Comparison of ENCODE assay signal across 21 cellular contexts in genomic region chr21:38784458-38785266, GRCh38. TPM values are rescaled to one million over a fixed set of nuclear protein-coding genes. Genes with fewer than 3 reads are reported as not detected.
DNase-seq lines count a peak whose midpoint lies in the region; ATAC-seq, FAIRE-seq and TF ChIP-seq lines count a peak whose summit lies in the region.
"Had no signal": no experiment of that assay in that cellular context is flagged by ENCODE, and none has a peak within 500 bp of the region (broad histone marks: within the 10 kb centered on the region; RNA-seq: fewer than 3 reads in every experiment).

No MANE protein-coding gene starts in this region.

- H3K9me3 ChIP-seq in Panc1 (ENCODE audit: control insufficient read depth, insufficient read depth, low read depth, low read length) (peaks cover 19% of the 10 kb centered on the region; the same call in 1 of the 2 replicates), hepatocyte (ENCODE audit: low read depth) (no peaks in the 10 kb centered on the region)

- WGBS in hepatocyte (ENCODE audit: low lambda C conversion rate, missing lambda C conversion rate): 72% methylated on average over 7 of the region's 7 CpGs

- CTCF ChIA-PET in Panc1 (lab: Charles Lee): no interaction called here

- no peaks in the 10 kb centered on the region for H3K79me2 ChIP-seq in hepatocyte

- no peak for TF ChIP-seq CTCF in Panc1 (IDR thresholded peaks at IDR 0.05)
- no peak for TF ChIP-seq CTCF in hepatocyte (IDR thresholded peaks at IDR 0.05; ENCODE audit: poor library complexity)
- TF ChIP-seq CTCF in progenitor cell of endocrine pancreas (IDR thresholded peaks at IDR 0.05; ENCODE audit: unreplicated experiment): no peak

- H3K36me3 Mint-ChIP-seq in progenitor cell of endocrine pancreas (ENCODE audit: insufficient read depth): peaks cover 10% of the 10 kb centered on the region

- H3K4me3 Mint-ChIP-seq in progenitor cell of endocrine pancreas (ENCODE audit: low read depth): no peak overlapping the region
- H3K4me3 Mint-ChIP-seq: B cell, CD14-positive monocyte had no signal

- no peak for FAIRE-seq in frontal cortex (lab: Jason Lieb, UNC)
- FAIRE-seq: GM12878, RCC 7860 had no signal

- no peak overlapping the region for H2AFZ ChIP-seq in hepatocyte

- H3K27ac Mint-ChIP-seq in progenitor cell of endocrine pancreas: peak overlapping the region; percentile 86
- H3K27ac Mint-ChIP-seq: B cell, IgD-negative memory B cell had no signal

- H3K27me3 ChIP-seq in Panc1 (ENCODE audit: control insufficient read depth, insufficient read depth, low read length) (no peaks in the 10 kb centered on the region), hepatocyte (no peaks in the 10 kb centered on the region)

- ATAC-seq in Panc1 (no peak), GM21576 (IDR thresholded peaks at IDR 0.05; ENCODE audit: unreplicated experiment) (no peak)
- ATAC-seq: GM12878 had no signal

- H3K4me2 ChIP-seq in hepatocyte: no peak overlapping the region

- peaks cover 17% of the 10 kb centered on the region for H3K9me3 Mint-ChIP-seq in progenitor cell of endocrine pancreas (ENCODE audit: low read depth)

- H3K4me1 ChIP-seq in Panc1 (ENCODE audit: control insufficient read depth, insufficient read depth, low read length) (peaks cover 31% of the 10 kb centered on the region), hepatocyte (ENCODE audit: insufficient read depth) (peaks cover 22% of the 10 kb centered on the region)

- in situ Hi-C loops in Panc1 (cut with HindIII; ENCODE audit: low pct_unique_long_range_greater_than_20kb, low sequenced_read_pairs): no loop called here

- no peaks in the 10 kb centered on the region for H3K9me2 ChIP-seq in hepatocyte (replicated peaks; ENCODE audit: insufficient read depth)

- H3K27me3 Mint-ChIP-seq in progenitor cell of endocrine pancreas: no peaks in the 10 kb centered on the region

- POLR2A ChIA-PET in Panc1 (lab: Charles Lee): interaction anchor here (0.6 kb wide), 1 partner anchor 18 kb away, joined by 3 read pairs; no protein-coding TSS in a partner anchor

- H3K4me3 ChIP-seq in Panc1 (ENCODE audit: low read depth in 2 of 2, low read length in 2 of 2): no peak overlapping the region
- no peak overlapping the region for H3K4me3 ChIP-seq in hepatocyte
- H3K4me3 ChIP-seq: GM12878 had no signal

- DNase-seq in DMS53 (lab: John Stamatoyannopoulos, UW): peak; percentile 15
- DNase-seq in DMS53 treated with DMSO at 0.1 percent for 48 hours (lab: John Stamatoyannopoulos, UW; ENCODE audit: unreplicated experiment): no peak
- DNase-seq in Panc1 (ENCODE audit: low read depth, low spot score): no peak
- no peak for DNase-seq in hepatocyte (ENCODE audit: low spot score)
- no peak for DNase-seq in progenitor cell of endocrine pancreas (ENCODE audit: low spot score, unreplicated experiment)
- DNase-seq in stimulated activated CD4-positive, alpha-beta T cell treated with anti-CD3 and anti-CD28 coated beads, Interleukin-2, amount 100 ng/mL, for 24 hours: no peak
- no peak for DNase-seq in frontal cortex (ENCODE audit: low spot score in 2 of 2)
- DNase-seq: 8988T, DND-41, Karpas-422, NCI-H1417, NCI-H1694 treated with DMSO at 0.1 percent for 48 hours, NCI-H2081 treated with DMSO at 0.1 percent for 48 hours, NCI-H446, NCI-H526 had no signal

- H4K20me1 ChIP-seq in hepatocyte (ENCODE audit: insufficient read depth, poor library complexity, severe bottlenecking): no peaks in the 10 kb centered on the region

- peak overlapping the region; percentile 97 for H3K27ac ChIP-seq in Panc1 (ENCODE audit: low read length)
- H3K27ac ChIP-seq in hepatocyte: peak overlapping the region; percentile 44

- H3K36me3 ChIP-seq in Panc1 (ENCODE audit: control insufficient read depth, insufficient read depth, low read length) (no peaks in the 10 kb centered on the region), hepatocyte (replicated peaks; ENCODE audit: insufficient read depth, low read depth) (no peaks in the 10 kb centered on the region)

- BruUV-seq in Panc1 (replicated peaks; lab: Mats Ljungman, UMichigan): no TSS peak

- intact Hi-C loops in Panc1 (cut with micrococcal nuclease; ENCODE audit: unreplicated experiment): loop anchor here (5.0 kb wide), 1 partner anchor 52 kb away; no protein-coding TSS in a partner anchor

- H3K4me1 Mint-ChIP-seq in progenitor cell of endocrine pancreas (ENCODE audit: low read depth): peaks cover 36% of the 10 kb centered on the region

RNA-seq across cellular contexts. Expression of gene ETS2, which starts 21.1 kb away (rescaled TPM):
- 132 TPM for total RNA-seq in Panc1 (2021; ENCODE audit: unreplicated experiment)
- 62.0 TPM for polyA plus RNA-seq in Panc1 (2012; ENCODE audit: insufficient read length)
- total RNA-seq in hepatocyte: 91.9 and 95.1 TPM in 2 replicates
- 104 and 106 TPM in 2 replicates for polyA plus RNA-seq in hepatocyte
- 43.9 and 48.9 TPM in 2 replicates for total RNA-seq in progenitor cell of endocrine pancreas
- 11.0 TPM for total RNA-seq in frontal cortex
